Comparison of ENCODE assay signal across 1 cellular context in the genomic region with DNA sequence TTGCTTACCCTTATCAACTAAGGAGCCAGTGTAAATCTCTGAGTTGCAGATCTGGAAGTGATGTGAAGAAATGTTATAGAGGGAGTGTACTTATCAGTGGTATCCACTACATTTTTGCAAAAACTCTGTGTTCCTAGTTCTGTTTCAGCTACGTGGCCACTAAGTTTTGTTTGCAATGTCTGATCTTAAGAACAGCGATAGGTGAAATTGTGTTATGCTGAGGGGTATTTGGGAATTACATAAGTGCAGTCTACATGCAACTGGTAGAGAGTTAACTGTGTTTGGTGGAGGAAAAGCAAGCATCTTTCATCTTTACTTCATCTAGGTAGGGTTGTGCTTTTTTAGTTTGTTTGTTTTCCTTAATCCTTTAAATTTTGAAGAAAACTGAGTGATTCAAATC.
TF ChIP-seq lines count a peak whose summit lies in the region.

No MANE protein-coding gene starts in this region.

TF ChIP-seq in H1, 55 proteins besides CTCF, POLR2A, EP300 and RAD21 (continued from another document):
- TF ChIP-seq, protein P1, sequence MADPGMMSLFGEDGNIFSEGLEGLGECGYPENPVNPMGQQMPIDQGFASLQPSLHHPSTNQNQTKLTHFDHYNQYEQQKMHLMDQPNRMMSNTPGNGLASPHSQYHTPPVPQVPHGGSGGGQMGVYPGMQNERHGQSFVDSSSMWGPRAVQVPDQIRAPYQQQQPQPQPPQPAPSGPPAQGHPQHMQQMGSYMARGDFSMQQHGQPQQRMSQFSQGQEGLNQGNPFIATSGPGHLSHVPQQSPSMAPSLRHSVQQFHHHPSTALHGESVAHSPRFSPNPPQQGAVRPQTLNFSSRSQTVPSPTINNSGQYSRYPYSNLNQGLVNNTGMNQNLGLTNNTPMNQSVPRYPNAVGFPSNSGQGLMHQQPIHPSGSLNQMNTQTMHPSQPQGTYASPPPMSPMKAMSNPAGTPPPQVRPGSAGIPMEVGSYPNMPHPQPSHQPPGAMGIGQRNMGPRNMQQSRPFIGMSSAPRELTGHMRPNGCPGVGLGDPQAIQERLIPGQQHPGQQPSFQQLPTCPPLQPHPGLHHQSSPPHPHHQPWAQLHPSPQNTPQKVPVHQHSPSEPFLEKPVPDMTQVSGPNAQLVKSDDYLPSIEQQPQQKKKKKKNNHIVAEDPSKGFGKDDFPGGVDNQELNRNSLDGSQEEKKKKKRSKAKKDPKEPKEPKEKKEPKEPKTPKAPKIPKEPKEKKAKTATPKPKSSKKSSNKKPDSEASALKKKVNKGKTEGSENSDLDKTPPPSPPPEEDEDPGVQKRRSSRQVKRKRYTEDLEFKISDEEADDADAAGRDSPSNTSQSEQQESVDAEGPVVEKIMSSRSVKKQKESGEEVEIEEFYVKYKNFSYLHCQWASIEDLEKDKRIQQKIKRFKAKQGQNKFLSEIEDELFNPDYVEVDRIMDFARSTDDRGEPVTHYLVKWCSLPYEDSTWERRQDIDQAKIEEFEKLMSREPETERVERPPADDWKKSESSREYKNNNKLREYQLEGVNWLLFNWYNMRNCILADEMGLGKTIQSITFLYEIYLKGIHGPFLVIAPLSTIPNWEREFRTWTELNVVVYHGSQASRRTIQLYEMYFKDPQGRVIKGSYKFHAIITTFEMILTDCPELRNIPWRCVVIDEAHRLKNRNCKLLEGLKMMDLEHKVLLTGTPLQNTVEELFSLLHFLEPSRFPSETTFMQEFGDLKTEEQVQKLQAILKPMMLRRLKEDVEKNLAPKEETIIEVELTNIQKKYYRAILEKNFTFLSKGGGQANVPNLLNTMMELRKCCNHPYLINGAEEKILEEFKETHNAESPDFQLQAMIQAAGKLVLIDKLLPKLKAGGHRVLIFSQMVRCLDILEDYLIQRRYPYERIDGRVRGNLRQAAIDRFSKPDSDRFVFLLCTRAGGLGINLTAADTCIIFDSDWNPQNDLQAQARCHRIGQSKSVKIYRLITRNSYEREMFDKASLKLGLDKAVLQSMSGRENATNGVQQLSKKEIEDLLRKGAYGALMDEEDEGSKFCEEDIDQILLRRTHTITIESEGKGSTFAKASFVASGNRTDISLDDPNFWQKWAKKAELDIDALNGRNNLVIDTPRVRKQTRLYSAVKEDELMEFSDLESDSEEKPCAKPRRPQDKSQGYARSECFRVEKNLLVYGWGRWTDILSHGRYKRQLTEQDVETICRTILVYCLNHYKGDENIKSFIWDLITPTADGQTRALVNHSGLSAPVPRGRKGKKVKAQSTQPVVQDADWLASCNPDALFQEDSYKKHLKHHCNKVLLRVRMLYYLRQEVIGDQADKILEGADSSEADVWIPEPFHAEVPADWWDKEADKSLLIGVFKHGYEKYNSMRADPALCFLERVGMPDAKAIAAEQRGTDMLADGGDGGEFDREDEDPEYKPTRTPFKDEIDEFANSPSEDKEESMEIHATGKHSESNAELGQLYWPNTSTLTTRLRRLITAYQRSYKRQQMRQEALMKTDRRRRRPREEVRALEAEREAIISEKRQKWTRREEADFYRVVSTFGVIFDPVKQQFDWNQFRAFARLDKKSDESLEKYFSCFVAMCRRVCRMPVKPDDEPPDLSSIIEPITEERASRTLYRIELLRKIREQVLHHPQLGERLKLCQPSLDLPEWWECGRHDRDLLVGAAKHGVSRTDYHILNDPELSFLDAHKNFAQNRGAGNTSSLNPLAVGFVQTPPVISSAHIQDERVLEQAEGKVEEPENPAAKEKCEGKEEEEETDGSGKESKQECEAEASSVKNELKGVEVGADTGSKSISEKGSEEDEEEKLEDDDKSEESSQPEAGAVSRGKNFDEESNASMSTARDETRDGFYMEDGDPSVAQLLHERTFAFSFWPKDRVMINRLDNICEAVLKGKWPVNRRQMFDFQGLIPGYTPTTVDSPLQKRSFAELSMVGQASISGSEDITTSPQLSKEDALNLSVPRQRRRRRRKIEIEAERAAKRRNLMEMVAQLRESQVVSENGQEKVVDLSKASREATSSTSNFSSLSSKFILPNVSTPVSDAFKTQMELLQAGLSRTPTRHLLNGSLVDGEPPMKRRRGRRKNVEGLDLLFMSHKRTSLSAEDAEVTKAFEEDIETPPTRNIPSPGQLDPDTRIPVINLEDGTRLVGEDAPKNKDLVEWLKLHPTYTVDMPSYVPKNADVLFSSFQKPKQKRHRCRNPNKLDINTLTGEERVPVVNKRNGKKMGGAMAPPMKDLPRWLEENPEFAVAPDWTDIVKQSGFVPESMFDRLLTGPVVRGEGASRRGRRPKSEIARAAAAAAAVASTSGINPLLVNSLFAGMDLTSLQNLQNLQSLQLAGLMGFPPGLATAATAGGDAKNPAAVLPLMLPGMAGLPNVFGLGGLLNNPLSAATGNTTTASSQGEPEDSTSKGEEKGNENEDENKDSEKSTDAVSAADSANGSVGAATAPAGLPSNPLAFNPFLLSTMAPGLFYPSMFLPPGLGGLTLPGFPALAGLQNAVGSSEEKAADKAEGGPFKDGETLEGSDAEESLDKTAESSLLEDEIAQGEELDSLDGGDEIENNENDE (IDR thresholded peaks at IDR 0.05; ENCODE audit: insufficient replicate concordance, low read length), result no peak
- TF ChIP-seq, protein P2, sequence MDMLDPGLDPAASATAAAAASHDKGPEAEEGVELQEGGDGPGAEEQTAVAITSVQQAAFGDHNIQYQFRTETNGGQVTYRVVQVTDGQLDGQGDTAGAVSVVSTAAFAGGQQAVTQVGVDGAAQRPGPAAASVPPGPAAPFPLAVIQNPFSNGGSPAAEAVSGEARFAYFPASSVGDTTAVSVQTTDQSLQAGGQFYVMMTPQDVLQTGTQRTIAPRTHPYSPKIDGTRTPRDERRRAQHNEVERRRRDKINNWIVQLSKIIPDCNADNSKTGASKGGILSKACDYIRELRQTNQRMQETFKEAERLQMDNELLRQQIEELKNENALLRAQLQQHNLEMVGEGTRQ (IDR thresholded peaks at IDR 0.05; ENCODE audit: low read length), result no peak
- no peak for TF ChIP-seq NRF1 (IDR thresholded peaks at IDR 0.05; ENCODE audit: low read depth, low read length)
